18 cellular contexts compared by ENCODE assay signal in genomic region chr17:75763269-75763607, GRCh38. TPM values are rescaled to one million over a fixed set of nuclear protein-coding genes. Genes with fewer than 3 reads are reported as not detected.
DNase-seq lines count a peak whose midpoint lies in the region; ATAC-seq and TF ChIP-seq lines count a peak whose summit lies in the region.
"Had no signal": no experiment of that assay in that cellular context is flagged by ENCODE, and none has a peak within 500 bp of the region (broad histone marks: within the 10 kb centered on the region; RNA-seq: fewer than 3 reads in every experiment).

No MANE protein-coding gene starts in this region.

- no peak overlapping the region for H2BK20ac ChIP-seq in IMR-90 (ENCODE audit: low read depth, low read length)

- no peaks in the 10 kb centered on the region for H3K9me3 Mint-ChIP-seq in activated T-cell treated with anti-CD3 and anti-CD28 coated beads, Interleukin-2, amount 50 U/mL, for 4 hours
- no peaks in the 10 kb centered on the region for H3K9me3 Mint-ChIP-seq in chondrocyte (ENCODE audit: low read depth)

- H4K91ac ChIP-seq in IMR-90 (ENCODE audit: insufficient read depth, low read depth, low read length) = no peak overlapping the region

- peak overlapping the region; percentile 62 for H2AFZ ChIP-seq in IMR-90 (replicated peaks; ENCODE audit: low read length, poor library complexity)

- no peak for TF ChIP-seq CTCF in IMR-90 (conservative IDR thresholded peaks at IDR 0.05; ENCODE audit: low read depth, low read length)
- TF ChIP-seq CTCF in chondrocyte (IDR thresholded peaks at IDR 0.05) = no peak
- TF ChIP-seq CTCF in sigmoid colon (IDR thresholded peaks at IDR 0.05) = no peak

- no peak overlapping the region for H3K9ac ChIP-seq in IMR-90 (ENCODE audit: low read depth, low read length)

- H3K27ac ChIP-seq in IMR-90 (ENCODE audit: insufficient read depth, low read length) (no peak overlapping the region), sigmoid colon (no peak overlapping the region)
- H3K27ac ChIP-seq: prostate gland had no signal

- H3K4me3 Mint-ChIP-seq in activated T-cell treated with anti-CD3 and anti-CD28 coated beads, Interleukin-2, amount 50 U/mL, for 4 hours = peak overlapping the region; percentile 42
- H3K4me3 Mint-ChIP-seq in chondrocyte (ENCODE audit: unreplicated experiment) = peak overlapping the region; percentile 44

- no peak for ATAC-seq in activated T-cell treated with anti-CD3 and anti-CD28 coated beads, Interleukin-2, amount 50 U/mL, for 4 hours
- ATAC-seq in IMR-90 (ENCODE audit: low read depth) (no peak), GM18519 (IDR thresholded peaks at IDR 0.05; ENCODE audit: low FRiP score, unreplicated experiment) (no peak), HG03045 (IDR thresholded peaks at IDR 0.05; ENCODE audit: unreplicated experiment) (no peak)
- ATAC-seq: activated CD4-positive, CD25-positive, alpha-beta regulatory T cell treated with anti-CD3 and anti-CD28 coated beads, Interleukin-2, amount 50 U/mL, for 24 hours had no signal

- intact Hi-C loops in IMR-90 (cut with micrococcal nuclease) = no loop called here
- intact Hi-C loops in sigmoid colon (cut with DNase I) = loop anchor here (5.0 kb wide), 1 partner anchor 64 kb away; no protein-coding TSS in a partner anchor

- H3K9me3 ChIP-seq in IMR-90 (ENCODE audit: control insufficient read depth, insufficient read depth, low read length) (no peaks in the 10 kb centered on the region), sigmoid colon (no peaks in the 10 kb centered on the region)
- H3K9me3 ChIP-seq: HAP-1, prostate gland, stomach had no signal

- H3K79me1 ChIP-seq in IMR-90 (ENCODE audit: low read depth in 1 of 2, low read length in 2 of 2) = peaks cover 5 to 12% of the 10 kb centered on the region in 2 experiments; a peak in 3 of 4 replicates

- TF ChIP-seq EP300 in sigmoid colon (IDR thresholded peaks at IDR 0.05) = no peak

- peaks cover 10% of the 10 kb centered on the region; the same call in 1 of the 2 replicates for H3K9me1 ChIP-seq in IMR-90 (ENCODE audit: insufficient read depth, low read length)

- H3K14ac ChIP-seq in IMR-90 (replicated peaks; ENCODE audit: low read depth, low read length) = no peak overlapping the region

- DNase-seq in activated T-cell treated with anti-CD3 and anti-CD28 coated beads, Interleukin-2, amount 50 U/mL, for 4 hours = no peak
- DNase-seq in activated T-cell treated with anti-CD3 and anti-CD28 coated beads for 4 hours = no peak
- no peak for DNase-seq in IMR-90
- DNase-seq in chondrocyte (ENCODE audit: low spot score) = peak; percentile 75
- peak; percentile 67 for DNase-seq in sigmoid colon
- DNase-seq in cerebellar nuclear complex (lab: John Stamatoyannopoulos, UW) = no peak
- DNase-seq: amniotic stem cell; left colon; NCI-H146; NCI-H345; SHP77 treated with DMSO at 0.1 percent for 48 hours; stimulated activated CD4-positive, alpha-beta T cell treated with anti-CD3 and anti-CD28 coated beads, Interleukin-12 subunit alpha, Interleukin-12 subunit beta, amount 100 ng/mL, for 4 hours; stomach had no signal

- H2AK9ac ChIP-seq in IMR-90 (replicated peaks; ENCODE audit: low read depth, low read length, poor library complexity) = no peak overlapping the region

- CTCF ChIA-PET in IMR-90 (lab: Yijun Ruan, JAX) = no interaction called here

- no peaks in the 10 kb centered on the region for H3K27me3 Mint-ChIP-seq in activated T-cell treated with anti-CD3 and anti-CD28 coated beads, Interleukin-2, amount 50 U/mL, for 4 hours (ENCODE audit: low read depth)
- H3K27me3 Mint-ChIP-seq in chondrocyte (ENCODE audit: low read depth) = no peaks in the 10 kb centered on the region

- H3K18ac ChIP-seq in IMR-90 (ENCODE audit: low read depth, low read length) = no peak overlapping the region

- no peak overlapping the region for H2BK120ac ChIP-seq in IMR-90 (ENCODE audit: low read depth, low read length)

- TF ChIP-seq RAD21 in IMR-90 (IDR thresholded peaks at IDR 0.05; ENCODE audit: low read length) = no peak

- no peak overlapping the region for H4K8ac ChIP-seq in IMR-90 (ENCODE audit: low read depth in 2 of 2, low read length in 2 of 2)

- no peak overlapping the region for H2BK5ac ChIP-seq in IMR-90 (ENCODE audit: low read depth, low read length, poor library complexity, severe bottlenecking)

- H3K27me3 ChIP-seq in IMR-90 (ENCODE audit: control insufficient read depth, insufficient read depth, low read length) (no peaks in the 10 kb centered on the region), sigmoid colon (no peaks in the 10 kb centered on the region)
- H3K27me3 ChIP-seq: stomach had no signal

- no peak overlapping the region for H3K4ac ChIP-seq in IMR-90 (ENCODE audit: low read depth, low read length)

- H4K20me1 ChIP-seq in IMR-90 (ENCODE audit: insufficient read depth, low read length) = no peaks in the 10 kb centered on the region

- in situ Hi-C loops in IMR-90 (cut with MboI; ENCODE audit: low sequenced_read_pairs) = no loop called here

- H3K36me3 ChIP-seq in IMR-90 (ENCODE audit: control insufficient read depth, insufficient read depth, low read length) (no peaks in the 10 kb centered on the region), sigmoid colon (peaks cover 0 to 26% (median 3%) of the 10 kb centered on the region in 4 donors)
- H3K36me3 ChIP-seq: prostate gland had no signal

- dilution Hi-C loops in IMR-90 (cut with HindIII; ENCODE audit: low sequenced_read_pairs, unreplicated experiment) = no loop called here

- no CpG with 5 or more reads among the region's 3 CpGs for WGBS in IMR-90 (ENCODE audit: extremely low coverage in 2 of 2, insufficient read length in 1 of 2), 2 experiments
- WGBS in sigmoid colon, 2 donors = 81 to 94% methylated on average over 3 of the region's 3 CpGs

- H3K4me1 Mint-ChIP-seq in activated T-cell treated with anti-CD3 and anti-CD28 coated beads, Interleukin-2, amount 50 U/mL, for 4 hours (ENCODE audit: low read depth) = peaks cover 15% of the 10 kb centered on the region
- H3K4me1 Mint-ChIP-seq in chondrocyte (ENCODE audit: low read depth) = peaks cover 4% of the 10 kb centered on the region

- TF ChIP-seq POLR2A in IMR-90 (IDR thresholded peaks at IDR 0.05; ENCODE audit: low read depth, low read length) (no peak), sigmoid colon (IDR thresholded peaks at IDR 0.05) (no peak)

- H2BK15ac ChIP-seq in IMR-90 (ENCODE audit: low read depth, low read length) = no peak overlapping the region

- POLR2A ChIA-PET in IMR-90 (lab: Charles Lee; ENCODE audit: unreplicated experiment) = no interaction called here

- H2AK5ac ChIP-seq in IMR-90 (ENCODE audit: low read depth, low read length) = 0 out of 2 replicates have a peak overlapping the region, but pooled peaks have one; percentile 8

- H3K56ac ChIP-seq in IMR-90 (ENCODE audit: extremely low read depth, insufficient read depth, low read length) = no peak overlapping the region

- no TSS peak for BruUV-seq in IMR-90 (replicated peaks; lab: Mats Ljungman, UMichigan)

- no peak overlapping the region for H4K5ac ChIP-seq in IMR-90 (ENCODE audit: low read depth, low read length)

- peaks cover 7% of the 10 kb centered on the region for H3K4me1 ChIP-seq in IMR-90 (ENCODE audit: control insufficient read depth, insufficient read depth, low read length)
- peaks cover 0 to 25% (median 17%) of the 10 kb centered on the region in 4 donors for H3K4me1 ChIP-seq in sigmoid colon
- H3K4me1 ChIP-seq: prostate gland had no signal

- H3K4me2 ChIP-seq in IMR-90 (ENCODE audit: low read depth, low read length) = no peak overlapping the region

- H3K23ac ChIP-seq in IMR-90 (ENCODE audit: low read depth, low read length) = no peak overlapping the region

- H3K4me3 ChIP-seq in IMR-90 (ENCODE audit: insufficient read depth, low read depth, low read length) (no peak overlapping the region), sigmoid colon (no peak overlapping the region)
- H3K4me3 ChIP-seq: prostate gland had no signal

- H3K36me3 Mint-ChIP-seq in activated T-cell treated with anti-CD3 and anti-CD28 coated beads, Interleukin-2, amount 50 U/mL, for 4 hours (ENCODE audit: insufficient read depth) = no peaks in the 10 kb centered on the region
- peaks cover 1% of the 10 kb centered on the region for H3K36me3 Mint-ChIP-seq in chondrocyte (ENCODE audit: low read depth)

- no peak overlapping the region for H3K27ac Mint-ChIP-seq in chondrocyte (ENCODE audit: unreplicated experiment)

TF ChIP-seq in IMR-90, 13 proteins besides CTCF, POLR2A, EP300 and RAD21 (continues in another document):
- no peak for TF ChIP-seq RCOR1 (IDR thresholded peaks at IDR 0.05; ENCODE audit: insufficient replicate concordance, low read length)

RNA-seq across cellular contexts. Expression of gene GALK1, which starts 1.8 kb away (rescaled TPM):
- 10 to 100 TPM; 16.9 to 23.5 (median 21.3) TPM for total RNA-seq in activated T-cell treated with anti-CD3 and anti-CD28 coated beads, Interleukin-2, amount 50 U/mL, for 4 hours
- total RNA-seq in IMR-90 (2012; rRNA removed) (18.9 and 21.9 TPM in 2 replicates), chondrocyte (27.8 to 34.7 TPM (median 30.0 TPM) in 3 replicates), sigmoid colon (10 to 100 TPM; 17.2 to 24.6 (median 20.3) TPM)
- polyA plus RNA-seq in IMR-90 (2012; rRNA removed) (19.9 and 28.7 TPM in 2 replicates), sigmoid colon (10 to 100 TPM; 14.3 to 28.2 (median 14.4) TPM)
- 34.6 and 48.4 TPM in 2 replicates for polyA plus RNA-seq in IMR-90 (2012; cell fraction: cytosol; rRNA removed)
- 51.9 and 143 TPM in 2 replicates for polyA plus RNA-seq in IMR-90 (2012; cell fraction: nucleus; rRNA removed; ENCODE audit: low replicate concordance)

RNA-seq across cellular contexts. Expression of gene UNK, which starts 21.4 kb away (rescaled TPM):
- total RNA-seq in activated T-cell treated with anti-CD3 and anti-CD28 coated beads, Interleukin-2, amount 50 U/mL, for 4 hours = 10 to 100 TPM; 21.0 to 24.5 (median 22.6) TPM
- total RNA-seq in IMR-90 (2012; rRNA removed) = 15.4 and 15.8 TPM in 2 replicates
- 16.9 and 17.3 TPM in 2 replicates for polyA plus RNA-seq in IMR-90 (2012; rRNA removed)
- 14.3 and 21.3 TPM in 2 replicates for polyA plus RNA-seq in IMR-90 (2012; cell fraction: cytosol; rRNA removed)
- polyA plus RNA-seq in IMR-90 (2012; cell fraction: nucleus; rRNA removed; ENCODE audit: low replicate concordance) = 35.1 and 41.8 TPM in 2 replicates
- 20.9 to 35.8 TPM (median 21.0 TPM) in 3 replicates for total RNA-seq in chondrocyte
- total RNA-seq in sigmoid colon = 10 to 100 TPM; 18.9 to 29.6 (median 26.4) TPM
- polyA plus RNA-seq in sigmoid colon = 10 to 100 TPM; 12.7 to 24.4 (median 16.8) TPM

RNA-seq across cellular contexts. Expression of gene ITGB4, which starts 42.0 kb away (rescaled TPM):
- 1 to 10 TPM in 2 of 3 donors, under 1 TPM in 1; 0.63 to 2.3 (median 1.6) TPM for total RNA-seq in activated T-cell treated with anti-CD3 and anti-CD28 coated beads, Interleukin-2, amount 50 U/mL, for 4 hours
- total RNA-seq in IMR-90 (2012; rRNA removed) (under 0.01 TPM in 1 of 2 replicates, not detected in the other), chondrocyte (5.2 to 52.3 TPM (median 5.6 TPM) in 3 replicates), sigmoid colon (10 to 100 TPM; 15.1 to 43.2 (median 23.1) TPM)
- polyA plus RNA-seq in IMR-90 (2012; rRNA removed) (0.27 and 0.39 TPM in 2 replicates), sigmoid colon (100 to 1,000 TPM in 1 of 3 donors, 10 to 100 TPM in 2; 17.8 to 116 (median 25.8) TPM)
- polyA plus RNA-seq in IMR-90 (2012; cell fraction: cytosol; rRNA removed) = 0.04 and 0.36 TPM in 2 replicates
- 0.63 and 1.5 TPM in 2 replicates for polyA plus RNA-seq in IMR-90 (2012; cell fraction: nucleus; rRNA removed; ENCODE audit: low replicate concordance)

Comparison
In these comparisons a context has a peak if more than half of its experiments do, and no peak if none do; other contexts are left out.
1. DNase-seq: peak in chondrocyte (single experiment) and sigmoid colon (single experiment); none in activated T-cell treated with anti-CD3 and anti-CD28 coated beads, Interleukin-2, amount 50 U/mL, for 4 hours (single experiment), activated T-cell treated with anti-CD3 and anti-CD28 coated beads for 4 hours (single experiment), IMR-90 (single experiment) and cerebellar nuclear complex (0 of 2).